In genomic region chr22:37442537-37442936, GRCh38 we compare ENCODE assay signal across 14 cellular contexts. TPM values are rescaled to one million over a fixed set of nuclear protein-coding genes. Genes with fewer than 3 reads are reported as not detected.
A peak's percentile ranks its signal among the peaks of the same experiment; 100 is the strongest.
DNase-seq lines count a peak whose midpoint lies in the region; ATAC-seq and TF ChIP-seq lines count a peak whose summit lies in the region.
"Had no signal": no experiment of that assay in that cellular context is flagged by ENCODE, and none has a peak within 500 bp of the region (broad histone marks: within the 10 kb centered on the region; RNA-seq: fewer than 3 reads in every experiment).

No MANE protein-coding gene starts in this region.

- peak overlapping the region; percentile 20 for H2AFZ ChIP-seq in mammary epithelial cell (ENCODE audit: low read depth, low read length)

- intact Hi-C loops in mammary epithelial cell (cut with micrococcal nuclease), result no loop called here

- H3K9me3 ChIP-seq in mammary epithelial cell (replicated peaks; ENCODE audit: insufficient read depth, low read length) (no peaks in the 10 kb centered on the region), skeletal muscle satellite cell (replicated peaks; ENCODE audit: low read length) (peaks cover 3% of the 10 kb centered on the region)
- H3K9me3 ChIP-seq: testis had no signal

- CTCF ChIA-PET in mammary epithelial cell (lab: Charles Lee; ENCODE audit: low non-redundant PET), result no interaction called here

- H3K27me3 ChIP-seq in mammary epithelial cell (ENCODE audit: insufficient read depth, low read length) (no peaks in the 10 kb centered on the region), skeletal muscle satellite cell (ENCODE audit: control insufficient read depth, insufficient read depth, low read length) (peaks cover 8% of the 10 kb centered on the region)
- H3K27me3 ChIP-seq: testis had no signal

- dilution Hi-C loops in mammary epithelial cell (cut with HindIII; ENCODE audit: low sequenced_read_pairs), result no loop called here

- H3K27ac ChIP-seq in mammary epithelial cell (ENCODE audit: insufficient read depth, low read depth, low read length), result no peak overlapping the region
- H3K27ac ChIP-seq: testis had no signal

- WGBS in mammary epithelial cell (ENCODE audit: low coverage, missing lambda C conversion rate), result 96% methylated on average over 2 of the region's 2 CpGs

- H3K36me3 ChIP-seq in mammary epithelial cell (ENCODE audit: insufficient read depth, low read length) (no peaks in the 10 kb centered on the region), skeletal muscle satellite cell (ENCODE audit: insufficient read depth, low read length) (no peaks in the 10 kb centered on the region)

- in situ Hi-C loops in mammary epithelial cell (cut with MboI; ENCODE audit: low sequenced_read_pairs in 2 of 2), result no loop called here

- TF ChIP-seq CTCF in mammary epithelial cell (conservative IDR thresholded peaks at IDR 0.05 in 1 of 2, IDR thresholded peaks at IDR 0.05 in 1 of 2; ENCODE audit: extremely low read depth in 1 of 2, insufficient read depth in 1 of 2, low read depth in 1 of 2, low read length in 2 of 2), result no peak

- H3K4me2 ChIP-seq in mammary epithelial cell (ENCODE audit: insufficient read depth, low read depth, low read length) (no peak overlapping the region), skeletal muscle satellite cell (ENCODE audit: low read length) (peak overlapping the region; percentile 6)

- TSS peak; percentile 89 for BruUV-seq in mammary epithelial cell (replicated peaks; lab: Mats Ljungman, UMichigan)

- no peaks in the 10 kb centered on the region for H3K79me2 ChIP-seq in mammary epithelial cell (ENCODE audit: insufficient read depth, low read length)

- ATAC-seq in GM18511 (IDR thresholded peaks at IDR 0.05; ENCODE audit: unreplicated experiment) (no peak), GM21447 (IDR thresholded peaks at IDR 0.05; ENCODE audit: unreplicated experiment) (no peak), GM19463 (IDR thresholded peaks at IDR 0.05; ENCODE audit: unreplicated experiment) (no peak)
- ATAC-seq: activated CD8-positive, alpha-beta memory T cell treated with anti-CD3 and anti-CD28 coated beads, Interleukin-2, amount 10 ng/mL, durations not matched to agents 7 days and 5 days; left colon had no signal

- peak; percentile 38 for DNase-seq in SKM-1 treated with dmso at 0.1 percent for 144 hours (lab: John Stamatoyannopoulos, UW; ENCODE audit: unreplicated experiment)
- no peak for DNase-seq in SKM-1 (lab: John Stamatoyannopoulos, UW; ENCODE audit: unreplicated experiment)
- DNase-seq in NOMO-1 treated with DMSO at 0.1 percent for 48 hours (lab: John Stamatoyannopoulos, UW; ENCODE audit: unreplicated experiment), result peak; percentile 49
- peak; percentile 67 for DNase-seq in mammary epithelial cell
- DNase-seq: activated CD8-positive, alpha-beta memory T cell treated with anti-CD3 and anti-CD28 coated beads, Interleukin-2, amount 10 ng/mL, durations not matched to agents 7 days and 5 days; left colon; NCI-H446 treated with DMSO at 0.1 percent for 48 hours; stimulated activated CD4-positive, alpha-beta T cell treated with anti-CD3 and anti-CD28 coated beads, Interleukin-4, amount 100 ng/mL, for 24 hours; T-cell; testis had no signal

- H3K4me1 ChIP-seq in mammary epithelial cell (ENCODE audit: insufficient read depth, low read length) (peaks cover 8% of the 10 kb centered on the region), skeletal muscle satellite cell (ENCODE audit: control insufficient read depth, insufficient read depth, low read length) (no peaks in the 10 kb centered on the region)
- H3K4me1 ChIP-seq: testis had no signal

- no peak overlapping the region for H3K4me3 ChIP-seq in mammary epithelial cell (replicated peaks in 1 of 3; ENCODE audit: insufficient read depth in 1 of 3, low read depth in 2 of 3, low read length in 3 of 3)
- no peak overlapping the region for H3K4me3 ChIP-seq in skeletal muscle satellite cell (ENCODE audit: low read length)
- H3K4me3 ChIP-seq: testis had no signal

- no peak overlapping the region for H3K9ac ChIP-seq in mammary epithelial cell (ENCODE audit: insufficient read depth, low read length)
- no peak overlapping the region for H3K9ac ChIP-seq in skeletal muscle satellite cell (ENCODE audit: low read depth, low read length)

- H4K20me1 ChIP-seq in mammary epithelial cell (ENCODE audit: insufficient read depth, low read length), result no peaks in the 10 kb centered on the region

RNA-seq across cellular contexts. Expression of gene ELFN2, which starts 15.3 kb away (rescaled TPM):
- 1 to 10 TPM in 1 of 2 donors, under 1 TPM in 1; under 0.01 to 6.1 TPM for total RNA-seq in mammary epithelial cell
- 3.2 TPM for polyA plus RNA-seq in mammary epithelial cell
- 7.5 TPM for polyA minus RNA-seq in mammary epithelial cell
- 0.22 and 2.0 TPM in 2 replicates for total RNA-seq in skeletal muscle satellite cell (2012; rRNA removed)

RNA-seq across cellular contexts. Expression of gene MFNG, which starts 43.6 kb away (rescaled TPM):
- 10 to 100 TPM in 1 of 2 donors, 1 to 10 TPM in 1; 3.5 to 48.9 TPM for total RNA-seq in mammary epithelial cell
- polyA plus RNA-seq in mammary epithelial cell, result 6.0 TPM
- not detected for polyA minus RNA-seq in mammary epithelial cell
- total RNA-seq in skeletal muscle satellite cell (2012; rRNA removed), result 0.44 TPM in 1 of 2 replicates, not detected in the other
